Comparison of ENCODE assay signal across 28 cellular contexts in the genomic region with DNA sequence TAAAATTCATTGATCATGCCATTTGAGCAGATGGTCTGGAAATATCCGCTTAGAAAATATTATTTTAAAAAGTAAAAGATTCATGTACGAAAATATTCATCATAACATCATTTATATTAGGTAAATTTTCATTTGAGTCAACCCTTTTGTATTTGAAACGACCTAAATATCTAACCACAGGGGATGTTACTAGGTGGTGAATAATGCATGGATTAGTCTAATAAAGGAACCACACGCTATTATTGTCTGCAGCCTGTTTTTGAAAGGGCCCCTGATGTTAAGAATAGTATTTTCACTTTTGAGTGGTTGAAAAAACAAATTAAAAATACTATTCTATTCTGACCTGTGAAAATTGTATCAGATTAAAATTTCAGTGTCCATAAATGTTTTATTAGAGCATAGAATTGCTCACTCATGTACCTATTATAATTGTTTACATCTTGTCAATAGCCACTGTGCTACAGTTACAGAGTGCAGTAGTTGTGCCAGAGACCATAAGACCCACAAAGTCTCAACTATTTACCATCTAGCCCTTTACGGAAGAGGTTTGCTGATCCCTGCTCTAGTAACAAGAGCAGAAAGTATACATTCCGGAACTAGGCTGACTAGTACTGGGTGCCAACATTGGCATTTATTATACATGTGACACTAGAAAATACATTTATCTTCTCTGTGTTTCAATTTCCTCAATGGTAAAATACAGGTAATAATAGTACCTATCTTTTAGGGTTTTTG.
"Had no signal": no experiment of that assay in that cellular context is flagged by ENCODE, and none has a peak within 500 bp of the region (broad histone marks: within the 10 kb centered on the region; RNA-seq: fewer than 3 reads in every experiment).

No MANE protein-coding gene starts in this region.

- ATAC-seq: activated CD8-positive, alpha-beta memory T cell treated with anti-CD3 and anti-CD28 coated beads, Interleukin-2, amount 10 ng/mL, durations not matched to agents 7 days and 5 days; activated CD8-positive, alpha-beta T cell treated with anti-CD3 and anti-CD28 coated beads, Interleukin-2, amount 10 ng/mL, durations not matched to agents 7 days and 5 days; activated naive CD4-positive, alpha-beta T cell treated with anti-CD3 and anti-CD28 coated beads, Interleukin-2, amount 50 U/mL, for 72 hours; gastrocnemius medialis; mucosa of descending colon; natural killer cell treated with Interleukin-12 subunit alpha and Interleukin-12 subunit beta and Interleukin-15 and Interleukin-18, amount 100 ng/mL, for 72 hours; pancreas; stimulated activated naive B cell treated with anti-CD40 and anti-IgM and Interleukin-4, amounts not matched to agents 10 μg/mL and 1 μg/mL and 100 μg/mL, for 72 hours; T-helper 17 cell had no signal

- H3K36me3 ChIP-seq: cardiac muscle cell, colonic mucosa, gastrocnemius medialis, left ventricle myocardium inferior, pancreas, prostate gland, sigmoid colon, stomach, thyroid gland, upper lobe of left lung had no signal

- H3K4me3 ChIP-seq: cardiac muscle cell, colonic mucosa, gastrocnemius medialis, left ventricle myocardium inferior, lung, mucosa of descending colon, pancreas, prostate gland, sigmoid colon, stomach, thyroid gland, upper lobe of left lung had no signal

- H3K9me3 ChIP-seq: colonic mucosa, gastrocnemius medialis, left ventricle myocardium inferior, mucosa of descending colon, pancreas, prostate gland, sigmoid colon, stomach, thyroid gland, upper lobe of left lung had no signal

- FAIRE-seq: islet of Langerhans, pancreas, small intestine had no signal

- H3K4me1 ChIP-seq: colonic mucosa, gastrocnemius medialis, left ventricle myocardium inferior, pancreas, prostate gland, stomach, thyroid gland, upper lobe of left lung had no signal

- H3K27ac ChIP-seq: cardiac muscle cell, colonic mucosa, gastrocnemius medialis, left ventricle myocardium inferior, pancreas, prostate gland, sigmoid colon, stomach, thyroid gland, upper lobe of left lung had no signal

- H3K27me3 ChIP-seq: cardiac muscle cell, colonic mucosa, gastrocnemius medialis, pancreas, sigmoid colon, stomach, thyroid gland, upper lobe of left lung had no signal

- DNase-seq: activated CD4-positive, alpha-beta T cell treated with anti-CD3 and anti-CD28 coated beads, Interleukin-2, amount 50 U/mL, for 1 hour; activated CD4-positive, CD25-positive, alpha-beta regulatory T cell treated with anti-CD3 and anti-CD28 coated beads, Interleukin-2, amount 50 U/mL, for 72 hours; activated CD8-positive, alpha-beta memory T cell treated with anti-CD3 and anti-CD28 coated beads, Interleukin-2, amount 10 ng/mL, durations not matched to agents 7 days and 5 days; activated CD8-positive, alpha-beta T cell treated with anti-CD3 and anti-CD28 coated beads, Interleukin-2, amount 10 ng/mL, durations not matched to agents 7 days and 5 days; activated T-cell treated with anti-CD3 and anti-CD28 coated beads, Interleukin-2, amount 50 U/mL, for 48 hours; cerebellar nuclear complex; colonic mucosa; effector CD8-positive, alpha-beta T cell; gastrocnemius medialis; glutamatergic neuron; left ventricle myocardium inferior; mucosa of descending colon; pancreas; sigmoid colon; small intestine; stimulated activated CD4-positive, alpha-beta T cell treated with anti-CD3 and anti-CD28 coated beads, Interleukin-2, amount 100 ng/mL, for 24 hours; stimulated activated naive B cell treated with anti-CD40 and anti-IgM and Interleukin-4, amounts not matched to agents 10 μg/mL and 1 μg/mL and 100 μg/mL, for 72 hours; stomach; T-helper 17 cell; T1000; thyroid gland; upper lobe of left lung had no signal
